In the genomic region with DNA sequence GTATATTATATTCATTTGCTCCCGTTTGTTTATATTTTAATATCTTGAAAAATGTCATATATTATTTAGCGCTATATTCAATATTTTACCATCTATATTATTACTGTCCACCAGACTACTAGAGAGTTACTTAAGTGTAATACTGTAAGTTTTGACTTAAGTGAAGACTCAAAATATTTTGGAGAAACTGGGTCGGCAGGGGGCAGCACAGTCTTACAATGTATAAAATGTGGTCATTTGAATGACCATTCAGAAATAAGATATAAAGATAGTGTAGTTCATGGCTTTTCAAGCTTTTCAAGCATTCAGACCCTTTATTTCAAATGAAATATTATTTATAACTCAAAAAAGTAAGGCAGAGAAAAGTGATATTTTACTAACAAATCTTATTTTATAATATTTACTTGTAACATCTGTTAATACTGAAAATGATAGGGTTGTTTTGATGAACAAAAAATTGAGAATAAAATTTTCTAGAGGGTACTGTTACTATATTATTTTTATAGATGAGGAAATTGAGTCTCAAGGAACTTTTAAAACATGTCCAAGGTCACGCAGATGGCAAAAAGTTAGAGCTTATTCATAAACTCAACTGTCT, we compare ENCODE assay signal across 8 cellular contexts.
DNase-seq lines count a peak whose midpoint lies in the region; ATAC-seq, FAIRE-seq and TF ChIP-seq lines count a peak whose summit lies in the region.

No MANE protein-coding gene starts in this region.

- no peaks in the 10 kb centered on the region for H3K36me3 ChIP-seq in prostate gland

- H3K36me3 Mint-ChIP-seq in glutamatergic neuron (ENCODE audit: unreplicated experiment): no peaks in the 10 kb centered on the region

- 35% methylated on average over 4 of the region's 4 CpGs for WGBS in prostate gland

- H3K4me3 ChIP-seq in prostate gland: no peak overlapping the region

- H3K27me3 ChIP-seq in prostate gland (replicated peaks; ENCODE audit: insufficient read depth): no peaks in the 10 kb centered on the region

- no peaks in the 10 kb centered on the region for H3K9me3 Mint-ChIP-seq in glutamatergic neuron (ENCODE audit: unreplicated experiment)

- no peaks in the 10 kb centered on the region for H3K4me1 Mint-ChIP-seq in glutamatergic neuron (ENCODE audit: low read depth, unreplicated experiment)

- no peaks in the 10 kb centered on the region for H3K9me3 ChIP-seq in prostate gland

- DNase-seq in COR-L47 (lab: John Stamatoyannopoulos, UW) (peak; percentile 40), NOMO-1 treated with DMSO at 0.1 percent for 48 hours (lab: John Stamatoyannopoulos, UW; ENCODE audit: unreplicated experiment) (peak; percentile 16), glutamatergic neuron (peak; percentile 81), prostate gland (ENCODE audit: low spot score) (peak; percentile 53), GM12892 (ENCODE audit: insufficient read length) (no peak)
- peak; percentile 52 for DNase-seq in activated naive CD4-positive, alpha-beta T cell treated with Interleukin-2 at 50 U/mL for 16 hours

- H3K27ac ChIP-seq in prostate gland: no peak overlapping the region

- no peak for TF ChIP-seq POLR2A in prostate gland (IDR thresholded peaks at IDR 0.05)
- no peak for TF ChIP-seq POLR2A in GM12892 (IDR thresholded peaks at IDR 0.05; ENCODE audit: low read depth, low read length)

- no peak overlapping the region for H3K27ac Mint-ChIP-seq in glutamatergic neuron (ENCODE audit: unreplicated experiment)

- no peaks in the 10 kb centered on the region for H3K27me3 Mint-ChIP-seq in glutamatergic neuron (ENCODE audit: unreplicated experiment)

- FAIRE-seq in GM12892 (lab: Jason Lieb, UNC): no peak

- no peaks in the 10 kb centered on the region for H3K4me1 ChIP-seq in prostate gland (replicated peaks)

- no peak overlapping the region for H3K4me3 Mint-ChIP-seq in glutamatergic neuron (ENCODE audit: unreplicated experiment)

- intact Hi-C loops in prostate gland (cut with DNase I): loop anchor here (2.0 kb wide), 1 partner anchor 167 kb away; no protein-coding TSS in a partner anchor

- TF ChIP-seq CTCF in glutamatergic neuron (IDR thresholded peaks at IDR 0.05; ENCODE audit: partially characterized antibody, unreplicated experiment): peak; percentile 81
- peak in 3 of 4 experiments; percentile 72 to 74 (median 72) for TF ChIP-seq CTCF in prostate gland (IDR thresholded peaks at IDR 0.05)

- ATAC-seq in HG03354 (IDR thresholded peaks at IDR 0.05; ENCODE audit: poor library complexity, severe bottlenecking, unreplicated experiment): peak; percentile 69
- ATAC-seq in HG03175 (IDR thresholded peaks at IDR 0.05; ENCODE audit: unreplicated experiment): no peak
